In the genomic region with DNA sequence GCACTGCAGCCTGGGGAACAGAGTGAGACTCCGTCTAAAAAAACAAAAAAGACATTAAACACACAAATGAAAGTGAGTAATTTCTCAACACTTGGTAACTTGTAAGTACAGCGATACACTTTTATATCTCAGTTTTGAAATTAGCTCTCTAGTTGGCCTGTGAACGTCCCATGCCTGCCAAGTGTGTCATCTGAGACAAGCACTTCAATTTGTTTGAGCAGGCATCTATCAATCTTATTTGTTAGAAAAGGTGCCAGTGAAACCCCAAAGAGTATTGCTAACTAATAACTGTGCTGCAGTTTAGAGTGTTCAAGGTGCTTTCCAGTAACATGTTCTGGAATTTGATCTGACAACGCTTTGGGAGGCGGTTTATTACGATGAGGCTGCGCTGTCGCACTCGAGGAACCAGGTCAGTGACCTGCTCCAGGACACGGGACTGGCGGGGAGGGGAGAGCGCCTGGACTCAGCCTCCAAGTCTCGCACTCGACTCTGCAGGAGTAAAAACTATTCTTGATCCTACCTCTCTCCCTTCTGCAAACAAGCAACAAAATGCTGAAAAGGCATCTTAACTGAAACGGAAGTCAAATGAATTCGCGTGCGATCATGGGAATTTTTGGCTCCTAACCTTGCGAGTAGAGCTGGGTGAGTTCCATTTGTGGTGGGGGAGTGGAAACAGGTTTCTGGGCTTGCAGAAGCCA, we compare ENCODE assay signal across 8 cellular contexts. TPM values are rescaled to one million over a fixed set of nuclear protein-coding genes. Genes with fewer than 3 reads are reported as not detected.
DNase-seq lines count a peak whose midpoint lies in the region; ATAC-seq, FAIRE-seq and TF ChIP-seq lines count a peak whose summit lies in the region.

No MANE protein-coding gene starts in this region.

- peaks cover 3 to 7% of the 10 kb centered on the region in 2 experiments; a peak in 4 of 5 replicates for H3K4me1 ChIP-seq in K562 (replicated peaks in 1 of 2; ENCODE audit: control insufficient read depth in 2 of 2, insufficient read depth in 2 of 2, low read length in 2 of 2)
- no peaks in the 10 kb centered on the region for H3K4me1 ChIP-seq in small intestine (ENCODE audit: control insufficient read depth in 2 of 2, insufficient read depth in 1 of 2, low read depth in 1 of 2, low read length in 1 of 2)

- CTCF ChIA-PET in K562 (lab: Yijun Ruan, JAX; ENCODE audit: low intra/inter-chr PET ratio), result no interaction called here

- WGBS in K562 (ENCODE audit: insufficient coverage, low coverage, missing lambda C conversion rate), result 18% methylated on average over 16 of the region's 19 CpGs
- 9 to 15% (median 14%) methylated on average over 19 of the region's 19 CpGs for WGBS in small intestine, 3 donors

- FAIRE-seq in K562 (lab: Jason Lieb, UNC) (peak; percentile 65), small intestine (lab: Jason Lieb, UNC) (no peak)

- peak overlapping the region; percentile 59 to 90 for H3K9ac ChIP-seq in K562 (ENCODE audit: insufficient read depth in 1 of 2, low read depth in 2 of 2, low read length in 2 of 2)

- H3K9me3 ChIP-seq in K562 (replicated peaks; ENCODE audit: control insufficient read depth, insufficient read depth, low read depth, low read length) (no peaks in the 10 kb centered on the region), small intestine (ENCODE audit: control insufficient read depth, low read depth) (no peaks in the 10 kb centered on the region)

- peak overlapping the region; percentile 33; the same call in 1 of the 3 replicates for H3K27ac ChIP-seq in K562 (ENCODE audit: extremely low read depth, low read depth, low read length)
- peak overlapping the region; percentile 93 to 99 for H3K27ac ChIP-seq in small intestine (ENCODE audit: low read depth in 1 of 2, low read length in 1 of 2)

- peak overlapping the region; percentile 88 for H2AFZ ChIP-seq in K562 (ENCODE audit: low read depth, low read length)

- H3K36me3 ChIP-seq in K562 (ENCODE audit: control insufficient read depth, insufficient read depth, low read length) (no peaks in the 10 kb centered on the region), small intestine (ENCODE audit: control insufficient read depth in 2 of 2, insufficient read depth in 2 of 2, low read length in 2 of 2) (no peaks in the 10 kb centered on the region)

- DNase-seq in activated CD4-positive, CD25-positive, alpha-beta regulatory T cell treated with anti-CD3 and anti-CD28 coated beads, Interleukin-2, amount 50 U/mL, for 72 hours, result no peak
- DNase-seq in NCI-H526 (lab: John Stamatoyannopoulos, UW) (peak; percentile 17 to 56), K562 (ENCODE audit: extremely low read depth in 1 of 4, low spot score in 3 of 4) (peak; percentile 8 to 38 (median 12)), iPS-NIHi11 (ENCODE audit: low spot score) (peak; percentile 40), small intestine (peak; percentile 82), HPDE6-E6E7 (ENCODE audit: extremely low spot score) (no peak), NCI-H1436 treated with DMSO at 0.1 percent for 48 hours (lab: John Stamatoyannopoulos, UW) (no peak)

- TF ChIP-seq EP300 in K562 (IDR thresholded peaks at IDR 0.05; ENCODE audit: low read length), result no peak

- peak; percentile 9 to 25 for ATAC-seq in activated CD4-positive, CD25-positive, alpha-beta regulatory T cell treated with anti-CD3 and anti-CD28 coated beads, Interleukin-2, amount 50 U/mL, for 24 hours
- peak; percentile 31 for ATAC-seq in K562

- H3K4me2 ChIP-seq in K562 (ENCODE audit: insufficient read depth, low read length), result peak overlapping the region; percentile 91

- POLR2A ChIA-PET in K562 (lab: Yijun Ruan, JAX), result interaction anchor here (0.6 kb wide), 1 partner anchor 347 kb away, joined by 3 read pairs; no protein-coding TSS in a partner anchor

- no peak for TF ChIP-seq CTCF in K562 (IDR thresholded peaks at IDR 0.05 in 2 of 3, conservative IDR thresholded peaks at IDR 0.05 in 1 of 3; ENCODE audit: insufficient read depth in 2 of 3, low read depth in 1 of 3, low read length in 3 of 3)

- TSS peak; percentile 75 for BruUV-seq in K562 (replicated peaks; lab: Mats Ljungman, UMichigan)

- H4K20me1 ChIP-seq in K562 (replicated peaks; ENCODE audit: control insufficient read depth, insufficient read depth, low read length), result no peaks in the 10 kb centered on the region

- intact Hi-C loops in K562 (cut with micrococcal nuclease), result loop anchor here (10.0 kb wide), 1 partner anchor 212 kb away; no protein-coding TSS in a partner anchor

- no peak for TF ChIP-seq RAD21 in K562 (CRISPR knock-in tag; conservative IDR thresholded peaks at IDR 0.05 in 1 of 2, IDR thresholded peaks at IDR 0.05 in 1 of 2)

- no peaks in the 10 kb centered on the region for H3K9me1 ChIP-seq in K562 (ENCODE audit: control insufficient read depth, insufficient read depth, low read length)

- in situ Hi-C loops in K562 (cut with MboI), result no loop called here

- peaks cover 0 to 4% of the 10 kb centered on the region in 2 experiments; a peak in 1 of 5 replicates for H3K27me3 ChIP-seq in K562 (ENCODE audit: control insufficient read depth in 2 of 2, insufficient read depth in 2 of 2, low read length in 2 of 2)
- H3K27me3 ChIP-seq in small intestine (ENCODE audit: control insufficient read depth in 2 of 2, insufficient read depth in 2 of 2, low read length in 2 of 2), result no peaks in the 10 kb centered on the region

- H3K4me3 ChIP-seq in K562, result peak overlapping the region; percentile 59
- H3K4me3 ChIP-seq in small intestine (ENCODE audit: low read depth in 1 of 2, low read length in 2 of 2), result peak overlapping the region; percentile 53 to 99

- peaks cover 32% of the 10 kb centered on the region for H3K79me2 ChIP-seq in K562 (ENCODE audit: control insufficient read depth, insufficient read depth, low read length)

- TF ChIP-seq POLR2A in K562 (conservative IDR thresholded peaks at IDR 0.05), result 0 out of 2 replicates have a peak, but pooled peaks have one; percentile 20

TF ChIP-seq in K562, 482 proteins besides CTCF, POLR2A, EP300 and RAD21 (continues in another document):
- TF ChIP-seq PHF8 (IDR thresholded peaks at IDR 0.05; ENCODE audit: borderline replicate concordance, low read length) (peak; percentile 25; the same call in 1 of the 2 replicates), GABPA (tag; conservative IDR thresholded peaks at IDR 0.05; ENCODE audit: low read depth) (0 out of 2 replicates have a peak, but pooled peaks have one; percentile 39), C11orf30 (IDR thresholded peaks at IDR 0.05; ENCODE audit: low read depth) (peak; percentile 51), HMGN3 (IDR thresholded peaks at IDR 0.05; ENCODE audit: borderline replicate concordance, extremely low read depth, insufficient read length, low read depth, low read length) (no peak)

RNA-seq across cellular contexts. Expression of a gene that starts 1.1 kb away (rescaled TPM):
- 9.9 and 28.0 TPM in 2 replicates for total RNA-seq in K562 (2011; cell fraction: chromatin; rRNA removed; ENCODE audit: low replicate concordance)
- total RNA-seq in K562 (2011; cell fraction: nucleolus; rRNA removed), result 5.8 and 7.4 TPM in 2 replicates
- total RNA-seq in K562 (2011; cell fraction: nucleoplasm; rRNA removed), result 15.0 and 18.2 TPM in 2 replicates
- total RNA-seq in K562 (2014; rRNA removed), result 10.2 and 15.1 TPM in 2 replicates
- 19.1 and 22.7 TPM in 2 replicates for total RNA-seq in K562 (2014; rRNA removed; fragmentation: Illumina TruSeq; extraction: Trizol)
- total RNA-seq in K562 (2015; rRNA removed; fragmentation: Illumina TruSeq; extraction: Trizol), result 15.5 and 15.6 TPM in 2 replicates
- total RNA-seq in K562 (2021), result 18.9 and 20.5 TPM in 2 replicates
- polyA plus RNA-seq in K562 (2011; rRNA removed), result 22.9 and 25.7 TPM in 2 replicates
- polyA plus RNA-seq in K562 (2011; cell fraction: cytosol; rRNA removed), result 7.5 and 19.2 TPM in 2 replicates
- polyA plus RNA-seq in K562 (2011; cell fraction: nucleus; rRNA removed), result 11.9 and 19.8 TPM in 2 replicates
- 13.9 and 14.5 TPM in 2 replicates for polyA plus RNA-seq in K562 (2012)
- polyA plus RNA-seq in K562 (2014; fragmentation: Illumina TruSeq; extraction: Trizol), result 22.3 and 25.1 TPM in 2 replicates
- polyA plus RNA-seq in K562 (2014; fragmentation: Nextera tagmentation; extraction: Ambion mirVana), result 1 to 10 TPM; 7.4 to 7.7 TPM
- polyA plus RNA-seq in K562 (2014; rRNA removed), result 14.3 and 17.2 TPM in 2 replicates
- 49.7 and 53.6 TPM in 2 replicates for polyA minus RNA-seq in K562 (2011; rRNA and poly(A)+ RNA removed)
- 17.0 and 20.8 TPM in 2 replicates for polyA minus RNA-seq in K562 (2011; cell fraction: cytosol; rRNA and poly(A)+ RNA removed)
- polyA minus RNA-seq in K562 (2011; cell fraction: nucleus; rRNA and poly(A)+ RNA removed), result 3.6 and 9.9 TPM in 2 replicates
- 10 to 100 TPM; 22.1 to 24.9 (median 23.8) TPM for polyA plus RNA-seq in small intestine

Comparison
In these comparisons a context has a peak if more than half of its experiments do, and no peak if none do; other contexts are left out.
1. DNase-seq: peak in NCI-H526 (2 of 2), K562 (4 of 4), iPS-NIHi11 (single experiment) and small intestine (single experiment); none in activated CD4-positive, CD25-positive, alpha-beta regulatory T cell treated with anti-CD3 and anti-CD28 coated beads, Interleukin-2, amount 50 U/mL, for 72 hours (single experiment), HPDE6-E6E7 (single experiment) and NCI-H1436 treated with DMSO at 0.1 percent for 48 hours (single experiment).